Comparison of ENCODE assay signal across 9 cellular contexts in the genomic region with DNA sequence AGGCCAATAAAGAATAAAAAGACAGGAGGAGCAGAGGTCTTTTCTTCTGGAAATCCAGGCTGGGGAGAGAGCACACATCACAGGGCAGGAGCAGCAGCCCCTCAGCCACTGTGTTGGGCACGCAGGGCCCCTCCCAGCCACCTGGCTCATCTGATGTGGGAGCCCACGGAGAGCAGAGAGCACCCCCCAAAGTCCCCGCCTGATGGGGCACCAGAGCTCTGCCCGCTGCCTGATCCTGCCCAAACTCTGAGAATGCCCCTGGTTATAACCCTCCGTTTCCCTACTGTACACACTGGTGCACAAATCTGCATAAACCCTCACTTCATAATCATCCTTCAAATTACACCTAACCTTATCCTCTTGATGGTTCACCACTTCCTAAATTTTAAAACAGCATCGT.
DNase-seq lines count a peak whose midpoint lies in the region; ATAC-seq, FAIRE-seq and TF ChIP-seq lines count a peak whose summit lies in the region.
"Had no signal": no experiment of that assay in that cellular context is flagged by ENCODE, and none has a peak within 500 bp of the region (broad histone marks: within the 10 kb centered on the region; RNA-seq: fewer than 3 reads in every experiment).

No MANE protein-coding gene starts in this region.

- WGBS in K562 (ENCODE audit: insufficient coverage, low coverage, missing lambda C conversion rate) = 52% methylated on average over 6 of the region's 6 CpGs

- peak overlapping the region; percentile 36 to 76; a peak in 3 of 4 replicates for H3K9ac ChIP-seq in K562 (ENCODE audit: insufficient read depth in 1 of 2, low read depth in 2 of 2, low read length in 2 of 2)

- POLR2A ChIA-PET in K562 (lab: Yijun Ruan, JAX) = interaction anchor here (0.7 to 0.8 kb wide), 2 partner anchors 9 to 15 kb away, joined by 3 read pairs; no protein-coding TSS in a partner anchor

- FAIRE-seq in K562 (lab: Jason Lieb, UNC) (no peak), HTR-8/SVneo (lab: Jason Lieb, UNC) (no peak)

- H3K4me3 ChIP-seq in K562 = no peak overlapping the region
- H3K4me3 ChIP-seq: SJSA1 had no signal

- no peaks in the 10 kb centered on the region for H3K9me3 Mint-ChIP-seq in osteocyte (ENCODE audit: unreplicated experiment)

- H3K4me1 Mint-ChIP-seq in osteocyte (ENCODE audit: unreplicated experiment) = peaks cover 42% of the 10 kb centered on the region

- H3K4me2 ChIP-seq in K562 (ENCODE audit: insufficient read depth, low read length) = no peak overlapping the region

- BruUV-seq in K562 (replicated peaks; lab: Mats Ljungman, UMichigan) = no TSS peak

- TF ChIP-seq POLR2A in K562 (conservative IDR thresholded peaks at IDR 0.05) = no peak

- no peak for TF ChIP-seq CTCF in K562 (IDR thresholded peaks at IDR 0.05 in 2 of 3, conservative IDR thresholded peaks at IDR 0.05 in 1 of 3; ENCODE audit: insufficient read depth in 2 of 3, low read depth in 1 of 3, low read length in 3 of 3)
- no peak for TF ChIP-seq CTCF in osteocyte (IDR thresholded peaks at IDR 0.05)

- TF ChIP-seq EP300 in K562 (IDR thresholded peaks at IDR 0.05; ENCODE audit: low read length) = no peak

- no peak for TF ChIP-seq RAD21 in K562 (CRISPR knock-in tag; conservative IDR thresholded peaks at IDR 0.05 in 1 of 2, IDR thresholded peaks at IDR 0.05 in 1 of 2)

- H3K4me3 Mint-ChIP-seq in osteocyte (ENCODE audit: unreplicated experiment) = no peak overlapping the region

- peaks cover 58 to 59% of the 10 kb centered on the region in 2 experiments for H3K4me1 ChIP-seq in K562 (replicated peaks in 1 of 2; ENCODE audit: control insufficient read depth in 2 of 2, insufficient read depth in 2 of 2, low read length in 2 of 2)

- CTCF ChIA-PET in K562 (lab: Yijun Ruan, JAX; ENCODE audit: low intra/inter-chr PET ratio) = no interaction called here

- H2AFZ ChIP-seq in K562 (ENCODE audit: low read depth, low read length) = no peak overlapping the region

- H3K9me1 ChIP-seq in K562 (ENCODE audit: control insufficient read depth, insufficient read depth, low read length) = no peaks in the 10 kb centered on the region

- peak overlapping the region; percentile 51 for H3K27ac Mint-ChIP-seq in osteocyte (ENCODE audit: unreplicated experiment)

- DNase-seq in K562 (ENCODE audit: extremely low read depth in 1 of 4, low spot score in 3 of 4) (no peak), osteocyte (ENCODE audit: extremely low spot score, unreplicated experiment) (no peak), HTR-8/SVneo (ENCODE audit: insufficient read length, low spot score) (no peak), HUDEP-2 (lab: John Stamatoyannopoulos, UW; ENCODE audit: unreplicated experiment in 76 of 76) (no peak), NCI-H1694 treated with DMSO at 0.1 percent for 48 hours (lab: John Stamatoyannopoulos, UW) (no peak)

- peaks cover 76% of the 10 kb centered on the region for H3K79me2 ChIP-seq in K562 (ENCODE audit: control insufficient read depth, insufficient read depth, low read length)

- no peaks in the 10 kb centered on the region for H3K36me3 ChIP-seq in K562 (ENCODE audit: control insufficient read depth, insufficient read depth, low read length)
- H3K36me3 ChIP-seq: SJSA1 had no signal

- no peaks in the 10 kb centered on the region for H4K20me1 ChIP-seq in K562 (replicated peaks; ENCODE audit: control insufficient read depth, insufficient read depth, low read length)

- peak overlapping the region; percentile 62; the same call in 1 of the 3 replicates for H3K27ac ChIP-seq in K562 (ENCODE audit: extremely low read depth, low read depth, low read length)

- no peaks in the 10 kb centered on the region for H3K27me3 ChIP-seq in K562 (ENCODE audit: control insufficient read depth in 2 of 2, insufficient read depth in 2 of 2, low read length in 2 of 2)
- H3K27me3 ChIP-seq: SJSA1 had no signal

- intact Hi-C loops in K562 (cut with micrococcal nuclease) = no loop called here

- no peaks in the 10 kb centered on the region for H3K36me3 Mint-ChIP-seq in osteocyte (ENCODE audit: unreplicated experiment)

- in situ Hi-C loops in K562 (cut with MboI) = no loop called here

- H3K9me3 ChIP-seq in K562 (replicated peaks; ENCODE audit: control insufficient read depth, insufficient read depth, low read depth, low read length) = no peaks in the 10 kb centered on the region

- ATAC-seq in GM18498 (IDR thresholded peaks at IDR 0.05; ENCODE audit: unreplicated experiment) = peak; percentile 21
- peak; percentile 15 for ATAC-seq in HG03175 (IDR thresholded peaks at IDR 0.05; ENCODE audit: unreplicated experiment)
- ATAC-seq in K562 = no peak
- ATAC-seq in esophagus mucosa = no peak

- no peaks in the 10 kb centered on the region for H3K27me3 Mint-ChIP-seq in osteocyte (ENCODE audit: unreplicated experiment)

TF ChIP-seq in K562, 482 proteins besides CTCF, POLR2A, EP300 and RAD21:
- TF ChIP-seq ZNF134 (CRISPR knock-in tag; conservative IDR thresholded peaks at IDR 0.05) (no peak), ZNF707 (CRISPR knock-in tag; conservative IDR thresholded peaks at IDR 0.05) (no peak), ELK1 (CRISPR knock-in tag; IDR thresholded peaks at IDR 0.05) (no peak), MED1 (CRISPR knock-in tag; IDR thresholded peaks at IDR 0.05; ENCODE audit: borderline replicate concordance) (no peak), NR1H2 (CRISPR knock-in tag; IDR thresholded peaks at IDR 0.05) (no peak), HCFC1 (IDR thresholded peaks at IDR 0.05; ENCODE audit: low read depth, low read length) (no peak), MCM3 (IDR thresholded peaks at IDR 0.05) (no peak)
TF ChIP-seq in K562: peak in this region for 0.

Comparison
In these comparisons a context has a peak if more than half of its experiments do, and no peak if none do; other contexts are left out.
1. ATAC-seq: peak in GM18498 (single experiment) and HG03175 (single experiment); none in K562 (single experiment) and esophagus mucosa (single experiment).